ENCODE assay signal across 40 cellular contexts in the genomic region with DNA sequence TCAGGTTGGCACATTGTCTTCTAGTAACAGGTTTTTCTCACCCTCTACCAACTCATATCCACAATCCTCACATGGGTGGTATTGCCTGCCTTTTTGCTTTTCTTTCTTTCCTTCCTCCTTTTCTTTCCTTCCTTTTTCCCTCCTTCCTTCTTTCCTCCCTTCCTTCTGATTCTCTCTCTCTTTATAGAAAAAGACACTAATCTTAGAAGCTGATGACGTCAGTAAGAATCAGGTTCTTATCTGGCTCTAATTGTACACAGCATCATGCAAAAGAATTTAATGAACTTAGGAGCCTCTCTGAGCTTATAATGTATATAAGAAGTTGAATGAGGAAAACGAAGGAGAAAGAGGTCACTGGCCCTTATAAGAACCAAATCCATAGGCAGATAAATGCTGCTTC.
"Had no signal": no experiment of that assay in that cellular context is flagged by ENCODE, and none has a peak within 500 bp of the region (broad histone marks: within the 10 kb centered on the region; RNA-seq: fewer than 3 reads in every experiment).

No MANE protein-coding gene starts in this region.

- H3K27me3 ChIP-seq: adrenal gland, ascending aorta, body of pancreas, brain microvascular endothelial cell, breast epithelium, cardiac muscle cell had no signal

- H3K4me3 ChIP-seq: adrenal gland, ascending aorta, body of pancreas, breast epithelium, cardiac muscle cell had no signal

- H3K27me3 Mint-ChIP-seq: activated naive CD4-positive, alpha-beta T cell treated with anti-CD3 and anti-CD28 coated beads, Interleukin-2, amount 10 ng/mL, durations not matched to agents 7 days and 5 days; activated naive CD8-positive, alpha-beta T cell treated with anti-CD3 and anti-CD28 coated beads, Interleukin-2, amount 10 ng/mL, durations not matched to agents 7 days and 5 days; central memory CD8-positive, alpha-beta T cell had no signal

- H3K4me3 Mint-ChIP-seq: activated naive CD4-positive, alpha-beta T cell treated with anti-CD3 and anti-CD28 coated beads for 36 hours; activated naive CD4-positive, alpha-beta T cell treated with anti-CD3 and anti-CD28 coated beads, Interleukin-2, amount 10 ng/mL, durations not matched to agents 7 days and 5 days; activated naive CD4-positive, alpha-beta T cell treated with anti-CD3 and anti-CD28 coated beads, Interleukin-2, amount 50 U/mL, for 24 hours; activated naive CD8-positive, alpha-beta T cell; activated naive CD8-positive, alpha-beta T cell treated with anti-CD3 and anti-CD28 coated beads for 36 hours; activated naive CD8-positive, alpha-beta T cell treated with anti-CD3 and anti-CD28 coated beads, Interleukin-2, amount 10 ng/mL, durations not matched to agents 7 days and 5 days; activated naive CD8-positive, alpha-beta T cell treated with anti-CD3 and anti-CD28 coated beads, Interleukin-2, amount 50 U/mL, for 24 hours; activated T-cell treated with anti-CD3 and anti-CD28 coated beads, Interleukin-2, amount 50 U/mL, for 24 hours; activated T-cell treated with anti-CD3 and anti-CD28 coated beads, Interleukin-2, amount 50 U/mL, for 4 hours; activated T-cell treated with anti-CD3 and anti-CD28 coated beads, Interleukin-2, amount 50 U/mL, for 72 hours; activated T-helper 1 cell treated with anti-CD3 and anti-CD28 coated beads, Interleukin-12 subunit alpha, Interleukin-12 subunit beta, Interleukin-2, Interleukin-4 antibody, amounts not matched to agents 30 ng/mL and 10 ng/mL and 1 ng/mL, durations not matched to agents 14 hours and 24 hours and 36 hours; activated T-helper 17 cell treated with anti-CD3 and anti-CD28 coated beads, Interleukin-2, amount 50 U/mL, for 72 hours; brain; central memory CD8-positive, alpha-beta T cell had no signal

- H3K9me3 Mint-ChIP-seq: activated naive CD4-positive, alpha-beta T cell treated with anti-CD3 and anti-CD28 coated beads, Interleukin-2, amount 10 ng/mL, durations not matched to agents 7 days and 5 days; activated naive CD8-positive, alpha-beta T cell treated with anti-CD3 and anti-CD28 coated beads for 36 hours; activated naive CD8-positive, alpha-beta T cell treated with anti-CD3 and anti-CD28 coated beads, Interleukin-2, amount 10 ng/mL, durations not matched to agents 7 days and 5 days; activated T-cell treated with anti-CD3 and anti-CD28 coated beads, Interleukin-2, amount 50 U/mL, for 24 hours; activated T-cell treated with anti-CD3 and anti-CD28 coated beads, Interleukin-2, amount 50 U/mL, for 4 hours; activated T-helper 1 cell treated with anti-CD3 and anti-CD28 coated beads, Interleukin-12 subunit alpha, Interleukin-12 subunit beta, Interleukin-2, Interleukin-4 antibody, amounts not matched to agents 30 ng/mL and 10 ng/mL and 1 ng/mL, durations not matched to agents 14 hours and 24 hours and 36 hours; activated T-helper 17 cell treated with anti-CD3 and anti-CD28 coated beads, Interleukin-2, amount 50 U/mL, for 72 hours; activated T-helper 2 cell treated with anti-CD3 and anti-CD28 coated beads, Interferon-gamma antibody, Interleukin-2, Interleukin-4, amounts not matched to agents 10 μg/mL and 5 μg/mL and 100 μg/mL, durations not matched to agents 14 hours and 24 hours and 36 hours had no signal

- H3K27ac Mint-ChIP-seq: activated naive CD4-positive, alpha-beta T cell treated with anti-CD3 and anti-CD28 coated beads for 36 hours; activated naive CD4-positive, alpha-beta T cell treated with anti-CD3 and anti-CD28 coated beads, Interleukin-2, amount 10 ng/mL, durations not matched to agents 7 days and 5 days; activated naive CD4-positive, alpha-beta T cell treated with anti-CD3 and anti-CD28 coated beads, Interleukin-2, amount 50 U/mL, for 24 hours; activated naive CD8-positive, alpha-beta T cell; activated naive CD8-positive, alpha-beta T cell treated with anti-CD3 and anti-CD28 coated beads for 36 hours; activated naive CD8-positive, alpha-beta T cell treated with anti-CD3 and anti-CD28 coated beads, Interleukin-2, amount 10 ng/mL, durations not matched to agents 7 days and 5 days; activated naive CD8-positive, alpha-beta T cell treated with anti-CD3 and anti-CD28 coated beads, Interleukin-2, amount 50 U/mL, for 24 hours; activated T-cell treated with anti-CD3 and anti-CD28 coated beads, Interleukin-2, amount 50 U/mL, for 24 hours; activated T-cell treated with anti-CD3 and anti-CD28 coated beads, Interleukin-2, amount 50 U/mL, for 72 hours; activated T-helper 1 cell treated with anti-CD3 and anti-CD28 coated beads, Interleukin-12 subunit alpha, Interleukin-12 subunit beta, Interleukin-2, Interleukin-4 antibody, amounts not matched to agents 30 ng/mL and 10 ng/mL and 1 ng/mL, durations not matched to agents 14 hours and 24 hours and 36 hours; activated T-helper 17 cell treated with anti-CD3 and anti-CD28 coated beads, Interleukin-2, amount 50 U/mL, for 72 hours; activated T-helper 2 cell treated with anti-CD3 and anti-CD28 coated beads, Interferon-gamma antibody, Interleukin-2, Interleukin-4, amounts not matched to agents 10 μg/mL and 5 μg/mL and 100 μg/mL, durations not matched to agents 14 hours and 24 hours and 36 hours; brain had no signal

- H3K36me3 ChIP-seq: adrenal gland, ascending aorta, brain microvascular endothelial cell, breast epithelium, cardiac muscle cell had no signal

- H3K27ac ChIP-seq: adrenal gland, ascending aorta, body of pancreas, brain microvascular endothelial cell, breast epithelium, cardiac muscle cell had no signal

- H3K9me3 ChIP-seq: adrenal gland, ascending aorta, body of pancreas, breast epithelium had no signal

- H3K4me1 Mint-ChIP-seq: activated naive CD4-positive, alpha-beta T cell treated with anti-CD3 and anti-CD28 coated beads, Interleukin-2, amount 10 ng/mL, durations not matched to agents 7 days and 5 days; activated naive CD4-positive, alpha-beta T cell treated with anti-CD3 and anti-CD28 coated beads, Interleukin-2, amount 50 U/mL, for 24 hours; activated naive CD8-positive, alpha-beta T cell treated with anti-CD3 and anti-CD28 coated beads for 36 hours; activated naive CD8-positive, alpha-beta T cell treated with anti-CD3 and anti-CD28 coated beads, Interleukin-2, amount 10 ng/mL, durations not matched to agents 7 days and 5 days; activated naive CD8-positive, alpha-beta T cell treated with anti-CD3 and anti-CD28 coated beads, Interleukin-2, amount 50 U/mL, for 24 hours; activated T-helper 17 cell treated with anti-CD3 and anti-CD28 coated beads, Interleukin-2, amount 50 U/mL, for 72 hours; brain; central memory CD8-positive, alpha-beta T cell had no signal

- FAIRE-seq: astrocyte, bronchial epithelial cell had no signal

- H3K36me3 Mint-ChIP-seq: activated naive CD4-positive, alpha-beta T cell treated with anti-CD3 and anti-CD28 coated beads, Interleukin-2, amount 10 ng/mL, durations not matched to agents 7 days and 5 days; activated naive CD4-positive, alpha-beta T cell treated with anti-CD3 and anti-CD28 coated beads, Interleukin-2, amount 50 U/mL, for 24 hours; activated naive CD4-positive, alpha-beta T cell treated with anti-CD3 and anti-CD28 coated beads, Interleukin-2, amount 50 U/mL, for 72 hours; activated naive CD8-positive, alpha-beta T cell; activated naive CD8-positive, alpha-beta T cell treated with anti-CD3 and anti-CD28 coated beads for 36 hours; activated naive CD8-positive, alpha-beta T cell treated with anti-CD3 and anti-CD28 coated beads, Interleukin-2, amount 10 ng/mL, durations not matched to agents 7 days and 5 days; brain had no signal

- H3K4me1 ChIP-seq: adrenal gland, ascending aorta, body of pancreas, breast epithelium had no signal

- ATAC-seq: activated naive CD4-positive, alpha-beta T cell treated with anti-CD3 and anti-CD28 coated beads, Interleukin-2, amount 50 U/mL, for 72 hours; activated naive CD8-positive, alpha-beta T cell treated with anti-CD3 and anti-CD28 coated beads, Interleukin-2, amount 50 U/mL, for 24 hours; activated T-cell treated with anti-CD3 and anti-CD28 coated beads, Interleukin-2, amount 50 U/mL, for 4 hours; activated T-cell treated with anti-CD3 and anti-CD28 coated beads, Interleukin-2, amount 50 U/mL, for 72 hours; activated T-helper 17 cell treated with anti-CD3 and anti-CD28 coated beads, Interleukin-2, amount 50 U/mL, for 72 hours; body of pancreas had no signal

- DNase-seq: activated effector memory CD4-positive, alpha-beta T cell treated with anti-CD3 and anti-CD28 coated beads, Interleukin-2, amount 50 U/mL, for 16 hours; activated effector memory CD4-positive, alpha-beta T cell treated with Interleukin-2 at 50 U/mL for 16 hours; activated gamma-delta T cell; activated gamma-delta T cell treated with Interleukin-2 at 50 U/mL for 16 hours; activated naive CD4-positive, alpha-beta T cell; activated naive CD4-positive, alpha-beta T cell treated with anti-CD3 and anti-CD28 coated beads for 36 hours; activated naive CD4-positive, alpha-beta T cell treated with anti-CD3 and anti-CD28 coated beads, Interleukin-2, amount 10 ng/mL, durations not matched to agents 7 days and 5 days; activated naive CD4-positive, alpha-beta T cell treated with anti-CD3 and anti-CD28 coated beads, Interleukin-2, amount 50 U/mL, for 16 hours; activated naive CD4-positive, alpha-beta T cell treated with Interleukin-2 at 50 U/mL for 16 hours; activated naive CD8-positive, alpha-beta T cell treated with anti-CD3 and anti-CD28 coated beads for 36 hours; activated naive CD8-positive, alpha-beta T cell treated with anti-CD3 and anti-CD28 coated beads, Interleukin-2, amount 10 ng/mL, durations not matched to agents 7 days and 5 days; activated naive CD8-positive, alpha-beta T cell treated with anti-CD3 and anti-CD28 coated beads, Interleukin-2, amount 50 U/mL, for 24 hours; activated T-cell treated with anti-CD3 and anti-CD28 coated beads for 4 hours; activated T-cell treated with anti-CD3 and anti-CD28 coated beads, Interleukin-2, amount 50 U/mL, for 1 hour; activated T-cell treated with anti-CD3 and anti-CD28 coated beads, Interleukin-2, amount 50 U/mL, for 24 hours; activated T-cell treated with anti-CD3 and anti-CD28 coated beads, Interleukin-2, amount 50 U/mL, for 4 hours; activated T-cell treated with anti-CD3 and anti-CD28 coated beads, Interleukin-2, amount 50 U/mL, for 48 hours; activated T-cell treated with anti-CD3 and anti-CD28 coated beads, Interleukin-2, amount 50 U/mL, for 72 hours; adrenal gland; amniotic stem cell; anterior cingulate cortex; aorta; body of pancreas; brain microvascular endothelial cell; caudate nucleus; central memory CD4-positive, alpha-beta T cell; cerebellar nuclear complex had no signal
